Comparison of ENCODE assay signal across 9 cellular contexts in the genomic region with DNA sequence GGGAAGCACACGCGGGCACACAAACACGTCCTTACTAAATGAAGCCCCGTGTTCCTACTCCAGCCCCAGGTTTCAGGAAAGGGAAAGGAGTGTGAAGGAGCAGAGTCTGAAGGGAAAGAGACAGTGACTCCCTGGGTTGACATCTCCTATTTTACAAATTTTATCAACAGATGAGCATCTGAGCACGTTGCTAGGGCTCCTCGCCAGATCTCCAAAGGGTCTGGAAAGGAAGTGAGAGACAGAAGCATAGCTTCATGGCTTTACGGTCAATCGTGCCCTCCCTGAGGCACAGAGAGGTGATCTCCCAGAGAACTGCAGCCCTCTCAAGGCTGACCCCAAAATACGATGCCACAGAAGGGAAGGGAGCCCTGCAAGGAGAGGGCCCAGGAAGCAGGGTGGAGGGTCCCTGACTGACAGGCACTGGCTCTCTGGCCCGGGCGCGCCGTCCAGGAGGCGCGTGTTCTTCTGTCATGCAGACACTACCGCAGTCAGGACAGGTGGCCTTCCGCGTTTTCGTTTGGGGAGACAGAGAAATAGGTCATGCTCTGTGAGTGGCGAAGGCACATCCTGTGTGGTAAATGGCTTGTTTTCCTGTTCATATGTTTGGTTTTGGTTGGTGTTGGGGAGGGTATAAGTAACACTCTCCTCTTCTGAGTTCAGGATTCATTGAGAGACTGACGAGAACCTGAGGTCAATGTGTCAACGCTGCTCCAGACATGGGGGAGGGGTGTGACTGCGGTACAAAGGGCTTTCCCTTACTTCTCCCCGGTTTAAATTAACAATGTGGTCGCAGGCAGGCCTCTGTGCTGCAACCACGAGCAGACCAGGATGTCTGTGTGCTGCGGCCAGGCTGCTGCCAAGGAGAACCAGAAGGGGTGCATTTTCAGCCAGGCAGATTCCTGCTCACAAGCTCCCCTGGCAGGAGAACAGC.
DNase-seq lines count a peak whose midpoint lies in the region; ATAC-seq, FAIRE-seq and TF ChIP-seq lines count a peak whose summit lies in the region.
"Had no signal": no experiment of that assay in that cellular context is flagged by ENCODE, and none has a peak within 500 bp of the region (broad histone marks: within the 10 kb centered on the region; RNA-seq: fewer than 3 reads in every experiment).

No MANE protein-coding gene starts in this region.

- H3K4me1 Mint-ChIP-seq in activated naive CD8-positive, alpha-beta T cell treated with anti-CD3 and anti-CD28 coated beads for 36 hours, result peaks cover 25% of the 10 kb centered on the region

- peaks cover 33% of the 10 kb centered on the region for H3K4me1 ChIP-seq in MM.1S (ENCODE audit: low read length)

- no peaks in the 10 kb centered on the region for H3K9me2 ChIP-seq in MM.1S (replicated peaks; ENCODE audit: insufficient read depth, low read length)

- H3K36me3 Mint-ChIP-seq in activated naive CD8-positive, alpha-beta T cell treated with anti-CD3 and anti-CD28 coated beads for 36 hours, result no peaks in the 10 kb centered on the region

- no peak for TF ChIP-seq CTCF in MM.1S (IDR thresholded peaks at IDR 0.05; ENCODE audit: low read length)

- no peaks in the 10 kb centered on the region for H3K27me3 ChIP-seq in MM.1S (replicated peaks; ENCODE audit: insufficient read depth, low read length)

- peak overlapping the region; percentile 12; the same call in 1 of the 2 replicates for H3K9ac ChIP-seq in MM.1S (ENCODE audit: low read length)

- H3K27ac Mint-ChIP-seq in activated naive CD8-positive, alpha-beta T cell treated with anti-CD3 and anti-CD28 coated beads for 36 hours, result no peak overlapping the region

- peak overlapping the region; percentile 16; the same call in 1 of the 2 replicates for H3K4me3 ChIP-seq in MM.1S (ENCODE audit: low read length)

- FAIRE-seq in H54 (lab: Jason Lieb, UNC), result no peak
- FAIRE-seq: colon had no signal

- H3K36me3 ChIP-seq in MM.1S (replicated peaks; ENCODE audit: insufficient read depth, low read length), result no peaks in the 10 kb centered on the region

- no peaks in the 10 kb centered on the region for H3K27me3 Mint-ChIP-seq in activated naive CD8-positive, alpha-beta T cell treated with anti-CD3 and anti-CD28 coated beads for 36 hours

- H3K27ac ChIP-seq in MM.1S (ENCODE audit: low read length), result peak overlapping the region; percentile 60; the same call in 1 of the 2 replicates

- peak overlapping the region; percentile 19 for H3K4me3 Mint-ChIP-seq in activated naive CD8-positive, alpha-beta T cell treated with anti-CD3 and anti-CD28 coated beads for 36 hours

- no peak for TF ChIP-seq POLR2A in H54 (IDR thresholded peaks at IDR 0.05; ENCODE audit: low read depth, low read length)

- H3K79me2 ChIP-seq in MM.1S (ENCODE audit: low read length), result no peaks in the 10 kb centered on the region

- H3F3A ChIP-seq in MM.1S (ENCODE audit: insufficient read depth, low read length), result peaks cover 27% of the 10 kb centered on the region

- peak; percentile 76 for ATAC-seq in GM19025 (IDR thresholded peaks at IDR 0.05; ENCODE audit: low read depth, unreplicated experiment)
- no peak for ATAC-seq in GM18861 (IDR thresholded peaks at IDR 0.05; ENCODE audit: unreplicated experiment)

- peak overlapping the region; percentile 37 for H2AFZ ChIP-seq in MM.1S (ENCODE audit: low read length)

- H4K20me1 ChIP-seq in MM.1S (ENCODE audit: insufficient read depth, low read length), result no peaks in the 10 kb centered on the region

- DNase-seq in MM.1S (peak; percentile 94), hippocampal formation (lab: John Stamatoyannopoulos, UW) (no peak), H54 (ENCODE audit: insufficient read length, low spot score) (no peak), DMS53 (lab: John Stamatoyannopoulos, UW) (no peak)
- DNase-seq in activated naive CD8-positive, alpha-beta T cell treated with anti-CD3 and anti-CD28 coated beads for 36 hours, result peak; percentile 48
- peak; percentile 47 for DNase-seq in stimulated activated CD4-positive, alpha-beta T cell treated with anti-CD3 and anti-CD28 coated beads, Interleukin-4, amount 100 ng/mL, for 24 hours

- no peaks in the 10 kb centered on the region for H3K9me3 Mint-ChIP-seq in activated naive CD8-positive, alpha-beta T cell treated with anti-CD3 and anti-CD28 coated beads for 36 hours

- peak overlapping the region; percentile 76 for H3K4me2 ChIP-seq in MM.1S (ENCODE audit: low read depth, low read length)

- no peaks in the 10 kb centered on the region for H3K9me3 ChIP-seq in MM.1S (replicated peaks; ENCODE audit: insufficient read depth, low read length)

Comparison
In these comparisons a context has a peak if more than half of its experiments do, and no peak if none do; other contexts are left out.
1. DNase-seq: peak in MM.1S (single experiment), activated naive CD8-positive, alpha-beta T cell treated with anti-CD3 and anti-CD28 coated beads for 36 hours (single experiment) and stimulated activated CD4-positive, alpha-beta T cell treated with anti-CD3 and anti-CD28 coated beads, Interleukin-4, amount 100 ng/mL, for 24 hours (single experiment); none in hippocampal formation (0 of 2), H54 (single experiment) and DMS53 (single experiment).